In genomic region chr17:1793447-1793806, GRCh38 we compare ENCODE assay signal across 15 cellular contexts. TPM values are rescaled to one million over a fixed set of nuclear protein-coding genes. Genes with fewer than 3 reads are reported as not detected.
DNase-seq lines count a peak whose midpoint lies in the region; ATAC-seq and TF ChIP-seq lines count a peak whose summit lies in the region.
"Had no signal": no experiment of that assay in that cellular context is flagged by ENCODE, and none has a peak within 500 bp of the region (broad histone marks: within the 10 kb centered on the region; RNA-seq: fewer than 3 reads in every experiment).

No MANE protein-coding gene starts in this region.

- POLR2A ChIA-PET in HEK293 (lab: Yijun Ruan, JAX): interaction anchor here (1.3 kb wide), 1 partner anchor 79 kb away, joined by 3 read pairs; no protein-coding TSS in a partner anchor
- POLR2A ChIA-PET in WTC11 (lab: Charles Lee): interaction anchor here (1.0 kb wide), 1 partner anchor 76 kb away, joined by 3 read pairs; no protein-coding TSS in a partner anchor

- H3K4me3 Mint-ChIP-seq in WTC11: no peak overlapping the region
- H3K4me3 Mint-ChIP-seq in activated naive CD8-positive, alpha-beta T cell treated with anti-CD3 and anti-CD28 coated beads for 36 hours: no peak overlapping the region
- H3K4me3 Mint-ChIP-seq: activated T-helper 1 cell treated with anti-CD3 and anti-CD28 coated beads, Interleukin-12 subunit alpha, Interleukin-12 subunit beta, Interleukin-2, Interleukin-4 antibody, amounts not matched to agents 30 ng/mL and 10 ng/mL and 1 ng/mL, durations not matched to agents 14 hours and 24 hours and 36 hours; T-helper 2 cell treated with Interferon-gamma antibody and Interleukin-4, amounts not matched to agents 5 μg/mL and 100 μg/mL, for 36 hours had no signal

- TF ChIP-seq CTCF in HEK293 (tag by site-specific recombination; IDR thresholded peaks at IDR 0.05) (no peak), WTC11 (IDR thresholded peaks at IDR 0.05) (no peak)

- no peaks in the 10 kb centered on the region for H3K4me1 ChIP-seq in HEK293 (ENCODE audit: control insufficient read depth, insufficient read depth, low read length)

- H3K9me3 ChIP-seq in HEK293 (ENCODE audit: control insufficient read depth, insufficient read depth, low read depth, low read length): no peaks in the 10 kb centered on the region
- H3K9me3 ChIP-seq: thoracic aorta had no signal

- CTCF ChIA-PET in HEK293 (lab: Yijun Ruan, JAX) (interaction anchor here (0.6 to 3.0 kb wide), 3 partner anchors 9 to 79 kb away, joined by 4 to 22 read pairs (median 4); no protein-coding TSS in a partner anchor), WTC11 (lab: Charles Lee) (interaction anchor here (1.0 to 1.4 kb wide), 2 partner anchors 10 to 80 kb away, joined by 4 to 6 read pairs; no protein-coding TSS in a partner anchor)

- H3K27ac ChIP-seq in HEK293 (ENCODE audit: extremely low read depth, low read depth, low read length): peak overlapping the region; percentile 0; the same call in 1 of the 2 replicates
- H3K27ac ChIP-seq: thoracic aorta had no signal

- no peak overlapping the region for H3K4me3 ChIP-seq in HEK293 (ENCODE audit: low read depth, low read length)
- H3K4me3 ChIP-seq: thoracic aorta had no signal

- peaks cover 8 to 15% of the 10 kb centered on the region in 2 experiments; a peak in 2 of 3 replicates for H3K36me3 ChIP-seq in HEK293 (ENCODE audit: control insufficient read depth in 2 of 2, insufficient read depth in 1 of 2, low read length in 2 of 2)
- H3K36me3 ChIP-seq: thoracic aorta had no signal

- peaks cover 12% of the 10 kb centered on the region for H3K36me3 Mint-ChIP-seq in WTC11
- H3K36me3 Mint-ChIP-seq in activated naive CD8-positive, alpha-beta T cell treated with anti-CD3 and anti-CD28 coated beads for 36 hours: peaks cover 4% of the 10 kb centered on the region

- no peaks in the 10 kb centered on the region for H3K4me1 Mint-ChIP-seq in WTC11
- H3K4me1 Mint-ChIP-seq in activated naive CD8-positive, alpha-beta T cell treated with anti-CD3 and anti-CD28 coated beads for 36 hours: peaks cover 17% of the 10 kb centered on the region

- H3K27ac Mint-ChIP-seq in WTC11: peak overlapping the region; percentile 68
- no peak overlapping the region for H3K27ac Mint-ChIP-seq in activated naive CD8-positive, alpha-beta T cell treated with anti-CD3 and anti-CD28 coated beads for 36 hours
- H3K27ac Mint-ChIP-seq: activated T-helper 1 cell treated with anti-CD3 and anti-CD28 coated beads, Interleukin-12 subunit alpha, Interleukin-12 subunit beta, Interleukin-2, Interleukin-4 antibody, amounts not matched to agents 30 ng/mL and 10 ng/mL and 1 ng/mL, durations not matched to agents 14 hours and 24 hours and 36 hours; T-helper 2 cell treated with Interferon-gamma antibody and Interleukin-4, amounts not matched to agents 5 μg/mL and 100 μg/mL, for 36 hours had no signal

- in situ Hi-C loops in ACHN (cut with HindIII; ENCODE audit: low pct_ligation_motif_present, low pct_unique_long_range_greater_than_20kb, low sequenced_read_pairs): no loop called here

- ATAC-seq in WTC11 (no peak), GM21367 (IDR thresholded peaks at IDR 0.05; ENCODE audit: unreplicated experiment) (no peak)

- H3K9me3 Mint-ChIP-seq in WTC11: no peaks in the 10 kb centered on the region
- H3K9me3 Mint-ChIP-seq in activated naive CD8-positive, alpha-beta T cell treated with anti-CD3 and anti-CD28 coated beads for 36 hours: no peaks in the 10 kb centered on the region
- H3K9me3 Mint-ChIP-seq: activated T-helper 1 cell treated with anti-CD3 and anti-CD28 coated beads, Interleukin-12 subunit alpha, Interleukin-12 subunit beta, Interleukin-2, Interleukin-4 antibody, amounts not matched to agents 30 ng/mL and 10 ng/mL and 1 ng/mL, durations not matched to agents 14 hours and 24 hours and 36 hours; T-helper 2 cell treated with Interferon-gamma antibody and Interleukin-4, amounts not matched to agents 5 μg/mL and 100 μg/mL, for 36 hours had no signal

- DNase-seq in ACHN (peak; percentile 21), WTC11 (ENCODE audit: low spot score) (no peak), myocyte (ENCODE audit: low read depth) (peak; percentile 55), HuH-7 (ENCODE audit: low spot score) (no peak)
- DNase-seq in activated naive CD8-positive, alpha-beta T cell treated with anti-CD3 and anti-CD28 coated beads for 36 hours: no peak
- no peak for DNase-seq in activated CD4-positive, CD25-positive, alpha-beta regulatory T cell treated with anti-CD3 and anti-CD28 coated beads, Interleukin-2, amount 50 U/mL, for 72 hours
- DNase-seq: DMS53, NCI-H524 treated with DMSO at 0.1 percent for 48 hours, RPMI8226 had no signal

- no peaks in the 10 kb centered on the region for H3K27me3 Mint-ChIP-seq in WTC11 (ENCODE audit: low read depth)
- no peaks in the 10 kb centered on the region for H3K27me3 Mint-ChIP-seq in activated naive CD8-positive, alpha-beta T cell treated with anti-CD3 and anti-CD28 coated beads for 36 hours

TF ChIP-seq in HEK293, 187 proteins besides CTCF, POLR2A, EP300 and RAD21 (continues in another document):
- TF ChIP-seq ZNF658 (tag by site-specific recombination; IDR thresholded peaks at IDR 0.05): no peak
- TF ChIP-seq ZNF488 (tag by site-specific recombination; IDR thresholded peaks at IDR 0.05): no peak
- no peak for TF ChIP-seq GLI2 (tag by site-specific recombination; IDR thresholded peaks at IDR 0.05; ENCODE audit: borderline replicate concordance, low read depth)
- peak; percentile 67 for TF ChIP-seq ZBTB17 (tag by site-specific recombination; IDR thresholded peaks at IDR 0.05)
- TF ChIP-seq PRDM1 (tag by site-specific recombination; IDR thresholded peaks at IDR 0.05): peak; percentile 73
- 0 out of 2 replicates have a peak, but pooled peaks have one; percentile 19 for TF ChIP-seq ZNF600 (tag by site-specific recombination; IDR thresholded peaks at IDR 0.05)
- TF ChIP-seq ZFP69B (tag by site-specific recombination; IDR thresholded peaks at IDR 0.05): no peak
- TF ChIP-seq ZNF747 (tag by site-specific recombination; IDR thresholded peaks at IDR 0.05): no peak

TF ChIP-seq in WTC11, 78 proteins besides CTCF, POLR2A, EP300 and RAD21:
- no peak for TF ChIP-seq IRF1 (CRISPR knock-in tag; IDR thresholded peaks at IDR 0.05)
- no peak for TF ChIP-seq E2F5 (CRISPR knock-in tag; IDR thresholded peaks at IDR 0.05)
- no peak for TF ChIP-seq TEAD1 (CRISPR knock-in tag; IDR thresholded peaks at IDR 0.05)
- no peak for TF ChIP-seq ZNF423 (CRISPR knock-in tag; IDR thresholded peaks at IDR 0.05)
- TF ChIP-seq FOXJ3 (CRISPR knock-in tag; IDR thresholded peaks at IDR 0.05; ENCODE audit: borderline replicate concordance): no peak
- TF ChIP-seq FOXK1 (CRISPR knock-in tag; IDR thresholded peaks at IDR 0.05): no peak
- no peak for TF ChIP-seq NFE2L1 (CRISPR knock-in tag; IDR thresholded peaks at IDR 0.05)
- TF ChIP-seq MAX (CRISPR knock-in tag; IDR thresholded peaks at IDR 0.05): no peak
- no peak for TF ChIP-seq OVOL2 (CRISPR knock-in tag; IDR thresholded peaks at IDR 0.05; ENCODE audit: borderline replicate concordance)
- TF ChIP-seq MYBL2 (CRISPR knock-in tag; IDR thresholded peaks at IDR 0.05): no peak
- no peak for TF ChIP-seq ESRRA (CRISPR knock-in tag; IDR thresholded peaks at IDR 0.05; ENCODE audit: borderline replicate concordance)
- no peak for TF ChIP-seq ZNF219 (CRISPR knock-in tag; IDR thresholded peaks at IDR 0.05; ENCODE audit: borderline replicate concordance)
- TF ChIP-seq ZNF671 (CRISPR knock-in tag; IDR thresholded peaks at IDR 0.05): no peak

RNA-seq across cellular contexts. Expression of gene SERPINF1, which starts 31.6 kb away (rescaled TPM):
- total RNA-seq in WTC11 (2021): 16.7 to 26.2 TPM (median 22.1 TPM) in 3 replicates
- 5,512 and 6,691 TPM in 2 replicates for total RNA-seq in myocyte
- polyA plus RNA-seq in myocyte (2012): 567 TPM
- total RNA-seq in activated naive CD8-positive, alpha-beta T cell treated with anti-CD3 and anti-CD28 coated beads for 36 hours: 1 to 10 TPM; 1.8 to 4.4 TPM
- total RNA-seq: activated T-helper 1 cell treated with anti-CD3 and anti-CD28 coated beads, Interleukin-12 subunit alpha, Interleukin-12 subunit beta, Interleukin-2, Interleukin-4 antibody, amounts not matched to agents 30 ng/mL and 10 ng/mL and 1 ng/mL, durations not matched to agents 14 hours and 24 hours and 36 hours; dermis microvascular lymphatic vessel endothelial cell had no signal

RNA-seq across cellular contexts. Expression of gene SMYD4, which starts 36.3 kb away (rescaled TPM):
- total RNA-seq in WTC11 (2021) (24.1 to 28.8 TPM (median 28.2 TPM) in 3 replicates), myocyte (6.8 and 8.8 TPM in 2 replicates)
- polyA plus RNA-seq in myocyte (2012): 10.1 TPM
- 10 to 100 TPM; 20.0 to 21.0 TPM for total RNA-seq in activated naive CD8-positive, alpha-beta T cell treated with anti-CD3 and anti-CD28 coated beads for 36 hours

RNA-seq across cellular contexts. Expression of gene RPA1, which starts 36.4 kb away (rescaled TPM):
- total RNA-seq in WTC11 (2021) (158 to 177 TPM (median 163 TPM) in 3 replicates), myocyte (11.3 and 11.6 TPM in 2 replicates)
- polyA plus RNA-seq in myocyte (2012): 48.2 TPM
- total RNA-seq in activated naive CD8-positive, alpha-beta T cell treated with anti-CD3 and anti-CD28 coated beads for 36 hours: 100 to 1,000 TPM; 207 to 217 TPM

RNA-seq across cellular contexts. Expression of gene SERPINF2, which starts 50.8 kb away (rescaled TPM):
- 1.6 to 2.7 TPM (median 2.1 TPM) in 3 replicates for total RNA-seq in WTC11 (2021)
- 0.67 and 2.0 TPM in 2 replicates for total RNA-seq in myocyte
- 1.1 TPM for polyA plus RNA-seq in myocyte (2012)
- total RNA-seq in activated naive CD8-positive, alpha-beta T cell treated with anti-CD3 and anti-CD28 coated beads for 36 hours: under 1 TPM; 0.08 to 0.12 TPM

Comparison
In these comparisons a context has a peak if more than half of its experiments do, and no peak if none do; other contexts are left out.
1. DNase-seq: peak in ACHN (single experiment) and myocyte (single experiment); none in WTC11 (single experiment), activated naive CD8-positive, alpha-beta T cell treated with anti-CD3 and anti-CD28 coated beads for 36 hours (single experiment), activated CD4-positive, CD25-positive, alpha-beta regulatory T cell treated with anti-CD3 and anti-CD28 coated beads, Interleukin-2, amount 50 U/mL, for 72 hours (single experiment) and HuH-7 (single experiment).
2. RNA of gene SERPINF1, which starts 31.6 kb away (total RNA-seq): 5,512 to 6,691 TPM in myocyte; 16.7 to 26.2 TPM in WTC11 and 1.8 to 4.4 TPM in activated naive CD8-positive, alpha-beta T cell treated with anti-CD3 and anti-CD28 coated beads for 36 hours; every median in the first group is over 100 times any median in the second.
3. RNA of gene RPA1, which starts 36.4 kb away (total RNA-seq): 207 to 217 TPM in activated naive CD8-positive, alpha-beta T cell treated with anti-CD3 and anti-CD28 coated beads for 36 hours and 158 to 177 TPM in WTC11; 11.3 to 11.6 TPM in myocyte; every median in the first group is over 10 times any median in the second.